Comparison of ENCODE assay signal across 28 cellular contexts in the genomic region with DNA sequence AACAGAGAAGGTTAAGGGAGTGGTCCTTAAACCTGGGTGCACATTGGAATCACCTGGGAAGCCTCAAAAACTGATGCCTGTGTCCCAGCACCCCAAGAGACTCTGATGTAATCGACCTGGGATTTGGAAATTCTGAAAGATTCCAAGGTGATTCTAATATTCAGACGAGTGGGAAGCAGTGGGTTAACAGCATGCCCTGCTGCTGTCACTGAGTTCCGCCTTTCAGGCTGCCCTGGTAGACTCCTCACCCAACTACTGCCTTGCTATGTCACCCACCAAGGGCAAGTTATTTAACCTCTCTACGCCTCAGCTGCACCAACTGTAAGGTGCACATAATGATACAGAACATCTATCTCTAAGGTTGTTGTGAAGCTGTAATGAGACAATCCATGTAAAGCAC. TPM values are rescaled to one million over a fixed set of nuclear protein-coding genes. Genes with fewer than 3 reads are reported as not detected.
DNase-seq lines count a peak whose midpoint lies in the region; ATAC-seq and TF ChIP-seq lines count a peak whose summit lies in the region.
"Had no signal": no experiment of that assay in that cellular context is flagged by ENCODE, and none has a peak within 500 bp of the region (broad histone marks: within the 10 kb centered on the region; RNA-seq: fewer than 3 reads in every experiment).

No MANE protein-coding gene starts in this region.

- no peak for TF ChIP-seq EP300 in esophagus muscularis mucosa (IDR thresholded peaks at IDR 0.05)

- in situ Hi-C loops in gastrocnemius medialis (cut with MboI; ENCODE audit: low sequenced_read_pairs in 4 of 4): no loop called here

- peak overlapping the region in 1 of 4 donors; percentile 53 for H3K4me3 Mint-ChIP-seq in CD4-positive, CD25-positive, alpha-beta regulatory T cell
- no peak overlapping the region for H3K4me3 Mint-ChIP-seq in glutamatergic neuron (ENCODE audit: unreplicated experiment)
- H3K4me3 Mint-ChIP-seq: activated CD8-positive, alpha-beta T cell treated with anti-CD3 and anti-CD28 coated beads for 36 hours; activated naive CD8-positive, alpha-beta T cell treated with anti-CD3 and anti-CD28 coated beads, Interleukin-2, amount 10 ng/mL, durations not matched to agents 7 days and 5 days; brain; stimulated activated naive CD8-positive, alpha-beta T cell treated with anti-CD3 and anti-CD28 coated beads, Interleukin-15, Interleukin-2, amounts not matched to agents 100 ng/mL and 50 ng/mL, for 24 hours had no signal

- H3K9me3 ChIP-seq in CD4-positive, CD25-positive, alpha-beta regulatory T cell (ENCODE audit: control insufficient read depth in 2 of 2, low read length in 2 of 2): no peaks in the 10 kb centered on the region
- H3K9me3 ChIP-seq in esophagus muscularis mucosa: no peaks in the 10 kb centered on the region
- H3K9me3 ChIP-seq in gastrocnemius medialis: no peaks in the 10 kb centered on the region

- H3K4me3 ChIP-seq in CD4-positive, CD25-positive, alpha-beta regulatory T cell (ENCODE audit: low read depth, low read length): no peak overlapping the region
- no peak overlapping the region for H3K4me3 ChIP-seq in HL-60 (replicated peaks; ENCODE audit: insufficient read depth, low read length)
- H3K4me3 ChIP-seq in esophagus muscularis mucosa: no peak overlapping the region
- H3K4me3 ChIP-seq in gastrocnemius medialis: no peak overlapping the region
- H3K4me3 ChIP-seq: smooth muscle cell had no signal

- H3K36me3 Mint-ChIP-seq in CD4-positive, CD25-positive, alpha-beta regulatory T cell: peaks cover 20% of the 10 kb centered on the region
- no peaks in the 10 kb centered on the region for H3K36me3 Mint-ChIP-seq in glutamatergic neuron (ENCODE audit: unreplicated experiment)

- peaks cover 53% of the 10 kb centered on the region for H3K4me1 ChIP-seq in CD4-positive, CD25-positive, alpha-beta regulatory T cell (ENCODE audit: control insufficient read depth, insufficient read depth, low read length, poor library complexity, severe bottlenecking)
- peaks cover 80 to 98% (median 92%) of the 10 kb centered on the region in 4 donors for H3K4me1 ChIP-seq in esophagus muscularis mucosa
- peaks cover 78 to 83% of the 10 kb centered on the region in 2 donors for H3K4me1 ChIP-seq in gastrocnemius medialis

- ATAC-seq in CD4-positive, CD25-positive, alpha-beta regulatory T cell (ENCODE audit: low read depth in 2 of 2): no peak
- no peak for ATAC-seq in gastrocnemius medialis
- ATAC-seq: activated CD8-positive, alpha-beta T cell treated with anti-CD3 and anti-CD28 coated beads for 36 hours; HCT116; SK-N-SH treated with all-trans-retinoic acid at 6 μM for 48 hours had no signal

- H3K27ac Mint-ChIP-seq in CD4-positive, CD25-positive, alpha-beta regulatory T cell: peak overlapping the region in 2 of 3 donors; percentile 78 to 92
- H3K27ac Mint-ChIP-seq in glutamatergic neuron (ENCODE audit: unreplicated experiment): no peak overlapping the region
- H3K27ac Mint-ChIP-seq: activated naive CD8-positive, alpha-beta T cell treated with anti-CD3 and anti-CD28 coated beads, Interleukin-2, amount 10 ng/mL, durations not matched to agents 7 days and 5 days; brain; progenitor cell of endocrine pancreas; stimulated activated naive CD8-positive, alpha-beta T cell treated with anti-CD3 and anti-CD28 coated beads, Interleukin-15, Interleukin-2, amounts not matched to agents 100 ng/mL and 50 ng/mL, for 24 hours had no signal

- H3K4me1 Mint-ChIP-seq in CD4-positive, CD25-positive, alpha-beta regulatory T cell: peaks cover 38 to 91% (median 68%) of the 10 kb centered on the region in 4 donors
- H3K4me1 Mint-ChIP-seq in glutamatergic neuron (ENCODE audit: low read depth, unreplicated experiment): peaks cover 3% of the 10 kb centered on the region

- CTCF ChIA-PET in GM10248 (lab: Yijun Ruan, JAX): interaction anchor here (2.6 to 25.9 kb wide), 2 partner anchors 19 to 34 kb away, joined by 11 to 661 read pairs; no protein-coding TSS in a partner anchor

- no peaks in the 10 kb centered on the region for H3K9me3 Mint-ChIP-seq in CD4-positive, CD25-positive, alpha-beta regulatory T cell
- no peaks in the 10 kb centered on the region for H3K9me3 Mint-ChIP-seq in glutamatergic neuron (ENCODE audit: unreplicated experiment)
- H3K9me3 Mint-ChIP-seq: activated CD8-positive, alpha-beta T cell treated with anti-CD3 and anti-CD28 coated beads for 36 hours; activated naive CD8-positive, alpha-beta T cell treated with anti-CD3 and anti-CD28 coated beads, Interleukin-2, amount 10 ng/mL, durations not matched to agents 7 days and 5 days; brain; stimulated activated naive CD8-positive, alpha-beta T cell treated with anti-CD3 and anti-CD28 coated beads, Interleukin-15, Interleukin-2, amounts not matched to agents 100 ng/mL and 50 ng/mL, for 24 hours had no signal

- POLR2A ChIA-PET in GM10248 (lab: Yijun Ruan, JAX): no interaction called here

- no peaks in the 10 kb centered on the region for H3K27me3 Mint-ChIP-seq in CD4-positive, CD25-positive, alpha-beta regulatory T cell
- peaks cover 2% of the 10 kb centered on the region for H3K27me3 Mint-ChIP-seq in glutamatergic neuron (ENCODE audit: unreplicated experiment)
- H3K27me3 Mint-ChIP-seq: activated CD8-positive, alpha-beta T cell treated with anti-CD3 and anti-CD28 coated beads for 36 hours; activated naive CD8-positive, alpha-beta T cell treated with anti-CD3 and anti-CD28 coated beads, Interleukin-2, amount 10 ng/mL, durations not matched to agents 7 days and 5 days; brain; progenitor cell of endocrine pancreas; stimulated activated naive CD8-positive, alpha-beta T cell treated with anti-CD3 and anti-CD28 coated beads, Interleukin-15, Interleukin-2, amounts not matched to agents 100 ng/mL and 50 ng/mL, for 24 hours had no signal

- no peak overlapping the region for H3K27ac ChIP-seq in CD4-positive, CD25-positive, alpha-beta regulatory T cell (ENCODE audit: insufficient read depth, low read length, poor library complexity, severe bottlenecking)
- H3K27ac ChIP-seq in HL-60 (replicated peaks): peak overlapping the region; percentile 56
- peak overlapping the region; percentile 22 to 71 (median 50) for H3K27ac ChIP-seq in esophagus muscularis mucosa (replicated peaks in 1 of 4)
- H3K27ac ChIP-seq in gastrocnemius medialis: peak overlapping the region; percentile 49 to 81 (median 66)

- TF ChIP-seq POLR2A in esophagus muscularis mucosa (IDR thresholded peaks at IDR 0.05; ENCODE audit: low read depth) (no peak), gastrocnemius medialis (IDR thresholded peaks at IDR 0.05) (no peak)

- TF ChIP-seq CTCF in HL-60 (IDR thresholded peaks at IDR 0.05; ENCODE audit: insufficient read depth, low read length): no peak
- no peak for TF ChIP-seq CTCF in esophagus muscularis mucosa (IDR thresholded peaks at IDR 0.05)
- TF ChIP-seq CTCF in gastrocnemius medialis (IDR thresholded peaks at IDR 0.05 in 4 of 5, conservative IDR thresholded peaks at IDR 0.05 in 1 of 5): no peak
- TF ChIP-seq CTCF in glutamatergic neuron (IDR thresholded peaks at IDR 0.05; ENCODE audit: partially characterized antibody, unreplicated experiment): no peak
- TF ChIP-seq CTCF in GM10248 (IDR thresholded peaks at IDR 0.05; ENCODE audit: control extremely low read depth, extremely low read depth, low read depth, missing control alignments): no peak

- WGBS in esophagus muscularis mucosa: 83% methylated on average over 4 of the region's 4 CpGs

- no peaks in the 10 kb centered on the region for H3K27me3 ChIP-seq in CD4-positive, CD25-positive, alpha-beta regulatory T cell (ENCODE audit: control insufficient read depth, insufficient read depth, low read length)
- no peaks in the 10 kb centered on the region for H3K27me3 ChIP-seq in HL-60 (ENCODE audit: insufficient read depth, poor library complexity, severe bottlenecking)
- H3K27me3 ChIP-seq in esophagus muscularis mucosa: no peaks in the 10 kb centered on the region
- no peaks in the 10 kb centered on the region for H3K27me3 ChIP-seq in gastrocnemius medialis

- intact Hi-C loops in esophagus muscularis mucosa (cut with DNase I): no loop called here
- intact Hi-C loops in gastrocnemius medialis (cut with DNase I; ENCODE audit: low total_unique reads): no loop called here

- no peak for DNase-seq in CD4-positive, CD25-positive, alpha-beta regulatory T cell
- peak in 1 of 2 experiments; percentile 65 for DNase-seq in HL-60 (ENCODE audit: low read depth in 1 of 2, low spot score in 1 of 2)
- no peak for DNase-seq in esophagus muscularis mucosa (ENCODE audit: extremely low spot score)
- no peak for DNase-seq in gastrocnemius medialis
- DNase-seq in glutamatergic neuron: no peak
- DNase-seq in midbrain (lab: John Stamatoyannopoulos, UW): no peak
- no peak for DNase-seq in GM10248 (ENCODE audit: extremely low spot score)
- no peak for DNase-seq in NOMO-1 (lab: John Stamatoyannopoulos, UW; ENCODE audit: unreplicated experiment in 2 of 2)
- DNase-seq: activated CD4-positive, CD25-positive, alpha-beta regulatory T cell; activated CD8-positive, alpha-beta T cell treated with anti-CD3 and anti-CD28 coated beads for 36 hours; activated naive CD8-positive, alpha-beta T cell treated with anti-CD3 and anti-CD28 coated beads, Interleukin-2, amount 10 ng/mL, durations not matched to agents 7 days and 5 days; AML-193; cortex of kidney; Kasumi-1; NCI-H1105; NCI-H2081 treated with DMSO at 0.1 percent for 48 hours; NK-92 treated with Interleukin-12 subunit alpha and Interleukin-12 subunit beta, amount 100 ng/mL, for 24 hours; RPMI8226; stimulated activated CD4-positive, alpha-beta T cell treated with anti-CD3 and anti-CD28 coated beads, Interleukin-4, amount 100 ng/mL, for 1 hour; T1000 had no signal

- H3K36me3 ChIP-seq in CD4-positive, CD25-positive, alpha-beta regulatory T cell (ENCODE audit: control insufficient read depth, insufficient read depth, low read length): peaks cover 24% of the 10 kb centered on the region
- H3K36me3 ChIP-seq in esophagus muscularis mucosa (peaks cover 0 to 15% (median 2%) of the 10 kb centered on the region in 4 donors), gastrocnemius medialis (no peaks in the 10 kb centered on the region)

RNA-seq across cellular contexts. Expression of gene CD34, which starts 59.2 kb away (rescaled TPM):
- total RNA-seq in CD4-positive, CD25-positive, alpha-beta regulatory T cell: 1.9 TPM
- polyA plus RNA-seq in CD4-positive, CD25-positive, alpha-beta regulatory T cell: under 1 TPM in 1 of 4 donors, not detected in 3; 0.02 TPM
- total RNA-seq in esophagus muscularis mucosa (100 to 1,000 TPM in 2 of 4 donors, 10 to 100 TPM in 2; 70.2 to 136 (median 93.3) TPM), gastrocnemius medialis (10 to 100 TPM; 13.6 to 31.7 (median 20.7) TPM), glutamatergic neuron (ENCODE audit: unreplicated experiment) (0.20 TPM)
- total RNA-seq: activated naive CD8-positive, alpha-beta T cell treated with anti-CD3 and anti-CD28 coated beads, Interleukin-2, amount 10 ng/mL, durations not matched to agents 7 days and 5 days; NCI-H460; smooth muscle cell had no signal
- polyA plus RNA-seq: neural cell, smooth muscle cell had no signal
